In genomic region chr6:107275330-107275865, GRCh38 we compare ENCODE assay signal across 17 cellular contexts.
DNase-seq lines count a peak whose midpoint lies in the region; ATAC-seq and TF ChIP-seq lines count a peak whose summit lies in the region.
"Had no signal": no experiment of that assay in that cellular context is flagged by ENCODE, and none has a peak within 500 bp of the region (broad histone marks: within the 10 kb centered on the region; RNA-seq: fewer than 3 reads in every experiment).

No MANE protein-coding gene starts in this region.

- CTCF ChIA-PET in SK-N-SH (lab: Yijun Ruan, JAX), result no interaction called here
- CTCF ChIA-PET in activated naive CD4-positive, alpha-beta T cell treated with anti-CD3 and anti-CD28 coated beads, Interleukin-2, amount 10 ng/mL, durations not matched to agents 7 days and 5 days (lab: Charles Lee), result no interaction called here

- H3K27ac Mint-ChIP-seq in endodermal cell (no peak overlapping the region), progenitor cell of endocrine pancreas (peak overlapping the region; percentile 59)
- H3K27ac Mint-ChIP-seq in activated naive CD4-positive, alpha-beta T cell treated with anti-CD3 and anti-CD28 coated beads, Interleukin-2, amount 10 ng/mL, durations not matched to agents 7 days and 5 days, result no peak overlapping the region
- H3K27ac Mint-ChIP-seq: stimulated activated naive CD8-positive, alpha-beta T cell treated with anti-CD3 and anti-CD28 coated beads, Interleukin-15, Interleukin-2, amounts not matched to agents 100 ng/mL and 50 ng/mL, for 24 hours had no signal

- H3K4me3 ChIP-seq in SK-N-SH (ENCODE audit: low read depth in 2 of 2, low read length in 1 of 2), result no peak overlapping the region
- H3K4me3 ChIP-seq in endodermal cell (ENCODE audit: low read length), result no peak overlapping the region
- no peak overlapping the region for H3K4me3 ChIP-seq in Peyer's patch
- H3K4me3 ChIP-seq: SJSA1, uterus had no signal

- H3K9ac ChIP-seq in SK-N-SH, result no peak overlapping the region
- H3K9ac ChIP-seq in endodermal cell (ENCODE audit: extremely low read depth, low read length, poor library complexity, severe bottlenecking), result no peak overlapping the region

- TF ChIP-seq CTCF in SK-N-SH (IDR thresholded peaks at IDR 0.05) (no peak), endodermal cell (conservative IDR thresholded peaks at IDR 0.05) (no peak), progenitor cell of endocrine pancreas (IDR thresholded peaks at IDR 0.05; ENCODE audit: unreplicated experiment) (no peak), Peyer's patch (IDR thresholded peaks at IDR 0.05) (no peak)

- no peak for TF ChIP-seq EP300 in SK-N-SH (IDR thresholded peaks at IDR 0.05; ENCODE audit: borderline replicate concordance in 1 of 2, low read depth in 1 of 2, low read length in 1 of 2)

- ATAC-seq in SK-N-SH treated with all-trans-retinoic acid at 6 μM for 48 hours, result no peak

- H3K27me3 ChIP-seq in SK-N-SH (ENCODE audit: insufficient read depth), result no peaks in the 10 kb centered on the region
- no peaks in the 10 kb centered on the region for H3K27me3 ChIP-seq in endodermal cell (ENCODE audit: control insufficient read depth, insufficient read depth, low read length, poor library complexity, severe bottlenecking)
- no peaks in the 10 kb centered on the region for H3K27me3 ChIP-seq in Peyer's patch
- H3K27me3 ChIP-seq: SJSA1, uterus had no signal

- H3K79me2 ChIP-seq in SK-N-SH (ENCODE audit: insufficient read depth), result no peaks in the 10 kb centered on the region

- H3F3A ChIP-seq in SK-N-SH (replicated peaks; ENCODE audit: insufficient read depth), result no peaks in the 10 kb centered on the region

- no peaks in the 10 kb centered on the region for H3K9me2 ChIP-seq in SK-N-SH

- no peaks in the 10 kb centered on the region for H3K9me3 ChIP-seq in SK-N-SH
- H3K9me3 ChIP-seq in endodermal cell (ENCODE audit: control insufficient read depth, low read length), result no peaks in the 10 kb centered on the region
- H3K9me3 ChIP-seq in Peyer's patch, result no peaks in the 10 kb centered on the region
- H3K9me3 ChIP-seq: SJSA1, uterus had no signal

- 92% methylated on average over 2 of the region's 2 CpGs for WGBS in SK-N-SH (ENCODE audit: low lambda C conversion rate)
- WGBS in endodermal cell (ENCODE audit: insufficient coverage in 1 of 2, insufficient read length in 1 of 2), 2 experiments, result 77 to 88% methylated on average over 2 of the region's 2 CpGs

- H3K4me1 Mint-ChIP-seq in endodermal cell, result peaks cover 10% of the 10 kb centered on the region
- peaks cover 8% of the 10 kb centered on the region for H3K4me1 Mint-ChIP-seq in progenitor cell of endocrine pancreas (ENCODE audit: low read depth)
- H3K4me1 Mint-ChIP-seq in activated naive CD4-positive, alpha-beta T cell treated with anti-CD3 and anti-CD28 coated beads, Interleukin-2, amount 10 ng/mL, durations not matched to agents 7 days and 5 days, result no peaks in the 10 kb centered on the region

- H3K27ac ChIP-seq in SK-N-SH (ENCODE audit: low read depth in 2 of 2, low read length in 1 of 2) (no peak overlapping the region), endodermal cell (ENCODE audit: low read depth, low read length) (no peak overlapping the region), Peyer's patch (no peak overlapping the region)
- H3K27ac ChIP-seq: SJSA1, uterus, WERI-Rb-1 had no signal

- no peak for TF ChIP-seq RAD21 in SK-N-SH (IDR thresholded peaks at IDR 0.05; ENCODE audit: low read length)

- H3K36me3 Mint-ChIP-seq in endodermal cell (ENCODE audit: low read depth) (no peaks in the 10 kb centered on the region), progenitor cell of endocrine pancreas (ENCODE audit: insufficient read depth) (peaks cover 2% of the 10 kb centered on the region)
- no peaks in the 10 kb centered on the region for H3K36me3 Mint-ChIP-seq in activated naive CD4-positive, alpha-beta T cell treated with anti-CD3 and anti-CD28 coated beads, Interleukin-2, amount 10 ng/mL, durations not matched to agents 7 days and 5 days

- H3K4me3 Mint-ChIP-seq in endodermal cell (no peak overlapping the region), progenitor cell of endocrine pancreas (ENCODE audit: low read depth) (no peak overlapping the region)
- H3K4me3 Mint-ChIP-seq in activated naive CD4-positive, alpha-beta T cell treated with anti-CD3 and anti-CD28 coated beads, Interleukin-2, amount 10 ng/mL, durations not matched to agents 7 days and 5 days, result no peak overlapping the region
- H3K4me3 Mint-ChIP-seq: stimulated activated naive CD8-positive, alpha-beta T cell treated with anti-CD3 and anti-CD28 coated beads, Interleukin-15, Interleukin-2, amounts not matched to agents 100 ng/mL and 50 ng/mL, for 24 hours had no signal

- no peaks in the 10 kb centered on the region for H4K20me1 ChIP-seq in SK-N-SH (ENCODE audit: insufficient read depth)

- H3K4me1 ChIP-seq in SK-N-SH (ENCODE audit: control insufficient read depth in 1 of 2, insufficient read depth in 2 of 2, low read depth in 1 of 2, low read length in 1 of 2) (no peaks in the 10 kb centered on the region; a peak in 1 of 4 replicates), endodermal cell (ENCODE audit: control insufficient read depth, insufficient read depth, low read length) (peaks cover 5% of the 10 kb centered on the region), Peyer's patch (no peaks in the 10 kb centered on the region)
- H3K4me1 ChIP-seq: SJSA1, uterus had no signal

- no peak overlapping the region for H2AFZ ChIP-seq in SK-N-SH (ENCODE audit: low read depth)

- no peaks in the 10 kb centered on the region for H3K36me3 ChIP-seq in SK-N-SH (replicated peaks in 1 of 2; ENCODE audit: control insufficient read depth in 1 of 2, insufficient read depth in 2 of 2, low read length in 1 of 2)
- H3K36me3 ChIP-seq in endodermal cell (ENCODE audit: control insufficient read depth, insufficient read depth, low read length), result no peaks in the 10 kb centered on the region
- no peaks in the 10 kb centered on the region for H3K36me3 ChIP-seq in Peyer's patch
- H3K36me3 ChIP-seq: SJSA1, uterus, WERI-Rb-1 had no signal

- no peak for TF ChIP-seq POLR2A in Peyer's patch (IDR thresholded peaks at IDR 0.05)

- H3K9me3 Mint-ChIP-seq in endodermal cell (no peaks in the 10 kb centered on the region), progenitor cell of endocrine pancreas (ENCODE audit: low read depth) (peaks cover 3% of the 10 kb centered on the region)
- no peaks in the 10 kb centered on the region for H3K9me3 Mint-ChIP-seq in activated naive CD4-positive, alpha-beta T cell treated with anti-CD3 and anti-CD28 coated beads, Interleukin-2, amount 10 ng/mL, durations not matched to agents 7 days and 5 days
- H3K9me3 Mint-ChIP-seq: stimulated activated naive CD8-positive, alpha-beta T cell treated with anti-CD3 and anti-CD28 coated beads, Interleukin-15, Interleukin-2, amounts not matched to agents 100 ng/mL and 50 ng/mL, for 24 hours had no signal

- H3K27me3 Mint-ChIP-seq in endodermal cell (ENCODE audit: insufficient read depth) (no peaks in the 10 kb centered on the region), progenitor cell of endocrine pancreas (no peaks in the 10 kb centered on the region)
- no peaks in the 10 kb centered on the region for H3K27me3 Mint-ChIP-seq in activated naive CD4-positive, alpha-beta T cell treated with anti-CD3 and anti-CD28 coated beads, Interleukin-2, amount 10 ng/mL, durations not matched to agents 7 days and 5 days
- H3K27me3 Mint-ChIP-seq: stimulated activated naive CD8-positive, alpha-beta T cell treated with anti-CD3 and anti-CD28 coated beads, Interleukin-15, Interleukin-2, amounts not matched to agents 100 ng/mL and 50 ng/mL, for 24 hours had no signal

- H3K4me2 ChIP-seq in SK-N-SH, result no peak overlapping the region

- DNase-seq in SK-N-SH, result no peak
- peak; percentile 35 for DNase-seq in NCI-H774 (lab: John Stamatoyannopoulos, UW)
- peak; percentile 61 for DNase-seq in endodermal cell
- DNase-seq in progenitor cell of endocrine pancreas (ENCODE audit: low spot score, unreplicated experiment), result no peak
- no peak for DNase-seq in activated naive CD4-positive, alpha-beta T cell treated with anti-CD3 and anti-CD28 coated beads, Interleukin-2, amount 10 ng/mL, durations not matched to agents 7 days and 5 days
- no peak for DNase-seq in Peyer's patch
- DNase-seq in activated naive CD4-positive, alpha-beta T cell treated with Interleukin-2 at 50 U/mL for 16 hours, result no peak
- DNase-seq: activated effector memory CD4-positive, alpha-beta T cell treated with anti-CD3 and anti-CD28 coated beads, Interleukin-2, amount 50 U/mL, for 16 hours; COR-L47; GOT3; Karpas-422; mammary epithelial cell; uterus; WERI-Rb-1 had no signal

- POLR2A ChIA-PET in SK-N-SH (lab: Yijun Ruan, JAX), result no interaction called here

TF ChIP-seq in SK-N-SH, 30 proteins besides CTCF, POLR2A, EP300 and RAD21 (continues in another document):
- TF ChIP-seq MXI1 (IDR thresholded peaks at IDR 0.05; ENCODE audit: low read depth, low read length) (no peak), MEF2A (IDR thresholded peaks at IDR 0.05; ENCODE audit: borderline replicate concordance, low read depth) (no peak), USF1 (IDR thresholded peaks at IDR 0.05; ENCODE audit: borderline replicate concordance, low read depth) (0 out of 2 replicates have a peak, but pooled peaks have one; percentile 12), TAF1 (IDR thresholded peaks at IDR 0.05; ENCODE audit: borderline replicate concordance, low read depth, low read length) (no peak), NRF1 (IDR thresholded peaks at IDR 0.05; ENCODE audit: low read depth, low read length) (no peak)

TF ChIP-seq in SK-N-SH treated with all-trans-retinoic acid at 6 μM for 48 hours, 23 proteins besides CTCF, POLR2A, EP300 and RAD21 (continues in another document):
- TF ChIP-seq CSRNP3 (CRISPR knock-in tag; IDR thresholded peaks at IDR 0.05), result no peak

Comparison
In these comparisons a context has a peak if more than half of its experiments do, and no peak if none do; other contexts are left out.
1. DNase-seq: peak in NCI-H774 (single experiment) and endodermal cell (single experiment); none in SK-N-SH (single experiment), progenitor cell of endocrine pancreas (single experiment), activated naive CD4-positive, alpha-beta T cell treated with anti-CD3 and anti-CD28 coated beads, Interleukin-2, amount 10 ng/mL, durations not matched to agents 7 days and 5 days (single experiment), Peyer's patch (0 of 3) and activated naive CD4-positive, alpha-beta T cell treated with Interleukin-2 at 50 U/mL for 16 hours (single experiment).